Comparison of ENCODE assay signal across 17 cellular contexts in genomic region chr10:9052767-9053166, GRCh38.
DNase-seq lines count a peak whose midpoint lies in the region; ATAC-seq and TF ChIP-seq lines count a peak whose summit lies in the region.
"Had no signal": no experiment of that assay in that cellular context is flagged by ENCODE, and none has a peak within 500 bp of the region (broad histone marks: within the 10 kb centered on the region; RNA-seq: fewer than 3 reads in every experiment).

No MANE protein-coding gene starts in this region.

- 89% methylated on average over 1 of the region's 1 CpG for WGBS in mammary epithelial cell (ENCODE audit: low coverage, missing lambda C conversion rate)

- peaks cover 2% of the 10 kb centered on the region for H3K27me3 Mint-ChIP-seq in activated CD4-positive, alpha-beta T cell treated with anti-CD3 and anti-CD28 coated beads for 36 hours
- peaks cover 0 to 2% of the 10 kb centered on the region in 2 donors for H3K27me3 Mint-ChIP-seq in T-cell

- H4K20me1 ChIP-seq in BLaER1 (no peaks in the 10 kb centered on the region), mammary epithelial cell (ENCODE audit: insufficient read depth, low read length) (no peaks in the 10 kb centered on the region)

- peak; percentile 30 for ATAC-seq in activated CD4-positive, alpha-beta T cell treated with anti-CD3 and anti-CD28 coated beads for 36 hours
- ATAC-seq in T-cell (replicated peaks in 1 of 4) (peak in 3 of 4 experiments; percentile 42 to 58 (median 50)), HG03432 (IDR thresholded peaks at IDR 0.05; ENCODE audit: unreplicated experiment) (no peak), HG02588 (IDR thresholded peaks at IDR 0.05; ENCODE audit: unreplicated experiment) (no peak)
- ATAC-seq: HCT116, Right ventricle myocardium inferior had no signal

- H3K4me2 ChIP-seq in BLaER1 (peak overlapping the region; percentile 13; the same call in 1 of the 2 replicates), mammary epithelial cell (ENCODE audit: insufficient read depth, low read depth, low read length) (no peak overlapping the region)

- peaks cover 27% of the 10 kb centered on the region for H3K4me1 Mint-ChIP-seq in activated CD4-positive, alpha-beta T cell treated with anti-CD3 and anti-CD28 coated beads for 36 hours
- peaks cover 15 to 19% (median 17%) of the 10 kb centered on the region in 3 donors for H3K4me1 Mint-ChIP-seq in T-cell

- DNase-seq in activated CD4-positive, alpha-beta T cell treated with anti-CD3 and anti-CD28 coated beads for 36 hours, result no peak
- no peak for DNase-seq in activated CD4-positive, alpha-beta T cell treated with anti-CD3 and anti-CD28 coated beads, Interleukin-2, amount 50 U/mL, for 4 hours
- DNase-seq in T-cell, result no peak
- DNase-seq in mammary epithelial cell, result peak; percentile 19
- no peak for DNase-seq in superior temporal gyrus (ENCODE audit: extremely low spot score)
- DNase-seq: AML-193, Calu3, GF-D8, GM23248, NCI-H1694 treated with DMSO at 0.1 percent for 48 hours, NCI-H748 treated with DMSO at 0.1 percent for 48 hours had no signal

- no peak for TF ChIP-seq CTCF in mammary epithelial cell (conservative IDR thresholded peaks at IDR 0.05 in 1 of 2, IDR thresholded peaks at IDR 0.05 in 1 of 2; ENCODE audit: extremely low read depth in 1 of 2, insufficient read depth in 1 of 2, low read depth in 1 of 2, low read length in 2 of 2)

- H3K4me1 ChIP-seq in BLaER1 (0 out of 2 replicates have a peak, but pooled peaks cover 4% of the 10 kb centered on the region), mammary epithelial cell (ENCODE audit: insufficient read depth, low read length) (no peaks in the 10 kb centered on the region)

- H3K4me3 ChIP-seq in BLaER1, result no peak overlapping the region
- H3K4me3 ChIP-seq in mammary epithelial cell (replicated peaks in 1 of 3; ENCODE audit: insufficient read depth in 1 of 3, low read depth in 2 of 3, low read length in 3 of 3), result no peak overlapping the region
- H3K4me3 ChIP-seq: GM23248 had no signal

- H3K36me3 ChIP-seq in BLaER1, result no peaks in the 10 kb centered on the region
- H3K36me3 ChIP-seq in mammary epithelial cell (ENCODE audit: insufficient read depth, low read length), result no peaks in the 10 kb centered on the region

- POLR2A ChIA-PET in activated CD4-positive, alpha-beta T cell treated with anti-CD3 and anti-CD28 coated beads for 36 hours (lab: Charles Lee), result no interaction called here
- POLR2A ChIA-PET in T-cell (lab: Charles Lee), result no interaction called here

- H3K9ac ChIP-seq in BLaER1, result no peak overlapping the region
- no peak overlapping the region for H3K9ac ChIP-seq in mammary epithelial cell (ENCODE audit: insufficient read depth, low read length)
- H3K9ac ChIP-seq: GM23248 had no signal

- intact Hi-C loops in activated CD4-positive, alpha-beta T cell treated with anti-CD3 and anti-CD28 coated beads for 36 hours (cut with DNase I, micrococcal nuclease), result no loop called here
- intact Hi-C loops in mammary epithelial cell (cut with micrococcal nuclease), result no loop called here

- H2AFZ ChIP-seq in mammary epithelial cell (ENCODE audit: low read depth, low read length), result no peak overlapping the region
- H2AFZ ChIP-seq: GM23248 had no signal

- CTCF ChIA-PET in activated CD4-positive, alpha-beta T cell treated with anti-CD3 and anti-CD28 coated beads for 36 hours (lab: Charles Lee), result interaction anchor here (0.7 to 1.2 kb wide), 2 partner anchors 13 to 85 kb away, joined by 3 read pairs; no protein-coding TSS in a partner anchor
- CTCF ChIA-PET in T-cell (lab: Charles Lee) (no interaction called here), mammary epithelial cell (lab: Charles Lee; ENCODE audit: low non-redundant PET) (no interaction called here)

- no peaks in the 10 kb centered on the region for H3K36me3 Mint-ChIP-seq in activated CD4-positive, alpha-beta T cell treated with anti-CD3 and anti-CD28 coated beads for 36 hours (ENCODE audit: low read depth)
- H3K36me3 Mint-ChIP-seq in T-cell, result no peaks in the 10 kb centered on the region

- no peaks in the 10 kb centered on the region for H3K79me2 ChIP-seq in mammary epithelial cell (ENCODE audit: insufficient read depth, low read length)

- H3K9me3 ChIP-seq in BLaER1 (peaks cover 15% of the 10 kb centered on the region), mammary epithelial cell (replicated peaks; ENCODE audit: insufficient read depth, low read length) (peaks cover 4% of the 10 kb centered on the region)

- H3K9me3 Mint-ChIP-seq in activated CD4-positive, alpha-beta T cell treated with anti-CD3 and anti-CD28 coated beads for 36 hours (ENCODE audit: low read depth), result peaks cover 5% of the 10 kb centered on the region
- H3K9me3 Mint-ChIP-seq in T-cell, result peaks cover 3 to 18% (median 15%) of the 10 kb centered on the region in 3 donors

- no TSS peak for BruUV-seq in mammary epithelial cell (replicated peaks; lab: Mats Ljungman, UMichigan)

- no peaks in the 10 kb centered on the region for H3K27me3 ChIP-seq in BLaER1
- H3K27me3 ChIP-seq in mammary epithelial cell (ENCODE audit: insufficient read depth, low read length), result no peaks in the 10 kb centered on the region

- H3K4me3 Mint-ChIP-seq in activated CD4-positive, alpha-beta T cell treated with anti-CD3 and anti-CD28 coated beads for 36 hours, result no peak overlapping the region
- peak overlapping the region in 1 of 3 donors; percentile 27 for H3K4me3 Mint-ChIP-seq in T-cell

- H3K27ac ChIP-seq in BLaER1, result no peak overlapping the region
- H3K27ac ChIP-seq in mammary epithelial cell (ENCODE audit: insufficient read depth, low read depth, low read length), result no peak overlapping the region
- H3K27ac ChIP-seq: 22Rv1, GM23248 had no signal

- no peak overlapping the region for H3K27ac Mint-ChIP-seq in activated CD4-positive, alpha-beta T cell treated with anti-CD3 and anti-CD28 coated beads for 36 hours
- peak overlapping the region in 1 of 2 donors; percentile 38 for H3K27ac Mint-ChIP-seq in T-cell

- in situ Hi-C loops in mammary epithelial cell (cut with MboI; ENCODE audit: low sequenced_read_pairs in 2 of 2), result no loop called here

- dilution Hi-C loops in mammary epithelial cell (cut with HindIII; ENCODE audit: low sequenced_read_pairs), result no loop called here

Comparison
In these comparisons a context has a peak if more than half of its experiments do, and no peak if none do; other contexts are left out.
1. ATAC-seq: peak in activated CD4-positive, alpha-beta T cell treated with anti-CD3 and anti-CD28 coated beads for 36 hours (single experiment) and T-cell (3 of 4); none in HG03432 (single experiment) and HG02588 (single experiment).